Comparison of ENCODE assay signal across 10 cellular contexts in the genomic region with DNA sequence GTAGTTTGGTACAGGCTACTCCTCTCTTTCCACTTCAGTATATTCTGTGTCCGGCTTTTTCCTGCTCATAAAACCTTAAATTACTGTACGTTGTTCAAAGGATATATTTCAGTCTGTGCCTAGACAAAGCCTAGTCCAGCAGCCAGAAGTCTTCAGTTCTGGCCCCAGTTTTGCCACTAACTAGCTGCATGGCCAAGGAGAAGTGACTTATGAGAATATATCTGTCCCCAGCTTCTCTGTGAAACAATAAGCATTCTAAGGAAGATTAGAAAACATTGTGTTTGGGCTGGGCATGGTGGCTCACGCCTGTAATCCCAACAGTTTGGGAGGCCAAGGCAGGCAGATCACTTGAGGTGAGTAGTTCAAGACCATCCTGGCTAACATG.
DNase-seq lines count a peak whose midpoint lies in the region; ATAC-seq and TF ChIP-seq lines count a peak whose summit lies in the region.
"Had no signal": no experiment of that assay in that cellular context is flagged by ENCODE, and none has a peak within 500 bp of the region (broad histone marks: within the 10 kb centered on the region; RNA-seq: fewer than 3 reads in every experiment).

No MANE protein-coding gene starts in this region.

- no peaks in the 10 kb centered on the region for H3K4me1 Mint-ChIP-seq in CD4-positive, alpha-beta memory T cell
- H3K4me1 Mint-ChIP-seq: activated CD4-positive, alpha-beta T cell treated with anti-CD3 and anti-CD28 coated beads, Interleukin-2, amount 10 ng/mL, durations not matched to agents 7 days and 5 days; activated naive CD4-positive, alpha-beta T cell treated with anti-CD3 and anti-CD28 coated beads, Interleukin-2, amount 50 U/mL, for 24 hours had no signal

- intact Hi-C loops in CD4-positive, alpha-beta memory T cell (cut with micrococcal nuclease), result no loop called here

- peak overlapping the region; percentile 87 for H2AFZ ChIP-seq in ACC112 (ENCODE audit: low read length, unreplicated experiment)

- H3K36me3 Mint-ChIP-seq in CD4-positive, alpha-beta memory T cell, result no peaks in the 10 kb centered on the region
- H3K36me3 Mint-ChIP-seq: activated naive CD4-positive, alpha-beta T cell treated with anti-CD3 and anti-CD28 coated beads, Interleukin-2, amount 50 U/mL, for 24 hours had no signal

- H3K27ac ChIP-seq in ACC112 (ENCODE audit: low read depth, low read length) (peak overlapping the region; percentile 71), gastroesophageal sphincter (peak overlapping the region in 3 of 4 donors; percentile 21 to 53 (median 43))
- H3K27ac ChIP-seq in CD4-positive, alpha-beta memory T cell (ENCODE audit: low read depth, low read length), result no peak overlapping the region

- H3K36me3 ChIP-seq in ACC112 (ENCODE audit: insufficient read depth, low read length) (no peaks in the 10 kb centered on the region), gastroesophageal sphincter (no peaks in the 10 kb centered on the region)
- H3K36me3 ChIP-seq in CD4-positive, alpha-beta memory T cell (ENCODE audit: insufficient read depth, low read length), result no peaks in the 10 kb centered on the region

- no peak for TF ChIP-seq CTCF in gastroesophageal sphincter (IDR thresholded peaks at IDR 0.05)

- H3K27me3 ChIP-seq in ACC112 (ENCODE audit: insufficient read depth, low read length) (no peaks in the 10 kb centered on the region), gastroesophageal sphincter (no peaks in the 10 kb centered on the region)
- no peaks in the 10 kb centered on the region for H3K27me3 ChIP-seq in CD4-positive, alpha-beta memory T cell (ENCODE audit: insufficient read depth, low read length)

- peak; percentile 42 for ATAC-seq in GM19455 (IDR thresholded peaks at IDR 0.05; ENCODE audit: unreplicated experiment)
- ATAC-seq in HG03520 (IDR thresholded peaks at IDR 0.05; ENCODE audit: unreplicated experiment), result peak; percentile 25
- no peak for ATAC-seq in gastroesophageal sphincter
- no peak for ATAC-seq in HG02610 (IDR thresholded peaks at IDR 0.05; ENCODE audit: unreplicated experiment)
- ATAC-seq in HG02884 (IDR thresholded peaks at IDR 0.05; ENCODE audit: unreplicated experiment), result no peak

- no peak for TF ChIP-seq EP300 in gastroesophageal sphincter (IDR thresholded peaks at IDR 0.05)

- no peaks in the 10 kb centered on the region for H3K9me3 ChIP-seq in gastroesophageal sphincter
- no peaks in the 10 kb centered on the region for H3K9me3 ChIP-seq in CD4-positive, alpha-beta memory T cell (ENCODE audit: control insufficient read depth in 1 of 2, low read length in 2 of 2)

- POLR2A ChIA-PET in CD4-positive, alpha-beta memory T cell (lab: Charles Lee; ENCODE audit: partially characterized antibody), result no interaction called here

- CTCF ChIA-PET in CD4-positive, alpha-beta memory T cell (lab: Charles Lee; ENCODE audit: partially characterized antibody), result interaction anchor here (0.6 kb wide), 1 partner anchor 1472 kb away, joined by 3 read pairs; no protein-coding TSS in a partner anchor

- TF ChIP-seq POLR2A in gastroesophageal sphincter (IDR thresholded peaks at IDR 0.05), result no peak

- H3K9me3 Mint-ChIP-seq in CD4-positive, alpha-beta memory T cell, result no peaks in the 10 kb centered on the region
- H3K9me3 Mint-ChIP-seq: activated CD4-positive, alpha-beta T cell treated with anti-CD3 and anti-CD28 coated beads, Interleukin-2, amount 10 ng/mL, durations not matched to agents 7 days and 5 days; activated naive CD4-positive, alpha-beta T cell treated with anti-CD3 and anti-CD28 coated beads, Interleukin-2, amount 50 U/mL, for 24 hours had no signal

- H3K4me3 Mint-ChIP-seq in CD4-positive, alpha-beta memory T cell, result no peak overlapping the region
- H3K4me3 Mint-ChIP-seq: activated CD4-positive, alpha-beta T cell treated with anti-CD3 and anti-CD28 coated beads, Interleukin-2, amount 10 ng/mL, durations not matched to agents 7 days and 5 days; activated naive CD4-positive, alpha-beta T cell treated with anti-CD3 and anti-CD28 coated beads, Interleukin-2, amount 50 U/mL, for 24 hours had no signal

- no peak overlapping the region for H3K27ac Mint-ChIP-seq in CD4-positive, alpha-beta memory T cell
- H3K27ac Mint-ChIP-seq: activated naive CD4-positive, alpha-beta T cell treated with anti-CD3 and anti-CD28 coated beads, Interleukin-2, amount 50 U/mL, for 24 hours had no signal

- no peaks in the 10 kb centered on the region for H3K27me3 Mint-ChIP-seq in CD4-positive, alpha-beta memory T cell
- H3K27me3 Mint-ChIP-seq: activated CD4-positive, alpha-beta T cell treated with anti-CD3 and anti-CD28 coated beads, Interleukin-2, amount 10 ng/mL, durations not matched to agents 7 days and 5 days; activated naive CD4-positive, alpha-beta T cell treated with anti-CD3 and anti-CD28 coated beads, Interleukin-2, amount 50 U/mL, for 24 hours had no signal

- H3K4me1 ChIP-seq in ACC112 (ENCODE audit: control insufficient read depth, insufficient read depth, low read length, unreplicated experiment), result peaks cover 27% of the 10 kb centered on the region
- H3K4me1 ChIP-seq in gastroesophageal sphincter, result peaks cover 10 to 43% (median 12%) of the 10 kb centered on the region in 3 donors
- no peaks in the 10 kb centered on the region for H3K4me1 ChIP-seq in CD4-positive, alpha-beta memory T cell (ENCODE audit: insufficient read depth, low read length)

- peak overlapping the region; percentile 3; the same call in 1 of the 2 replicates for H3K4me3 ChIP-seq in ACC112 (ENCODE audit: low read depth, low read length)
- no peak overlapping the region for H3K4me3 ChIP-seq in gastroesophageal sphincter
- no peak overlapping the region for H3K4me3 ChIP-seq in CD4-positive, alpha-beta memory T cell (ENCODE audit: low read length in 2 of 2)

- no peaks in the 10 kb centered on the region for H3K79me2 ChIP-seq in ACC112 (ENCODE audit: control insufficient read depth, insufficient read depth, low read length, unreplicated experiment)

- DNase-seq in activated naive CD4-positive, alpha-beta T cell (lab: John Stamatoyannopoulos, UW), result no peak
- no peak for DNase-seq in CD4-positive, alpha-beta memory T cell
- DNase-seq: activated CD4-positive, alpha-beta T cell treated with anti-CD3 and anti-CD28 coated beads, Interleukin-2, amount 10 ng/mL, durations not matched to agents 7 days and 5 days had no signal

- whole genome bisulfite sequencing in gastroesophageal sphincter (ENCODE audit: low coverage in 1 of 2), 2 donors, result 29 to 44% methylated on average over 3 of the region's 3 CpGs

Comparison
In these comparisons a context has a peak if more than half of its experiments do, and no peak if none do; other contexts are left out.
1. ATAC-seq: peak in GM19455 (single experiment) and HG03520 (single experiment); none in gastroesophageal sphincter (single experiment), HG02610 (single experiment) and HG02884 (single experiment).